28 cellular contexts compared by ENCODE assay signal in the genomic region with DNA sequence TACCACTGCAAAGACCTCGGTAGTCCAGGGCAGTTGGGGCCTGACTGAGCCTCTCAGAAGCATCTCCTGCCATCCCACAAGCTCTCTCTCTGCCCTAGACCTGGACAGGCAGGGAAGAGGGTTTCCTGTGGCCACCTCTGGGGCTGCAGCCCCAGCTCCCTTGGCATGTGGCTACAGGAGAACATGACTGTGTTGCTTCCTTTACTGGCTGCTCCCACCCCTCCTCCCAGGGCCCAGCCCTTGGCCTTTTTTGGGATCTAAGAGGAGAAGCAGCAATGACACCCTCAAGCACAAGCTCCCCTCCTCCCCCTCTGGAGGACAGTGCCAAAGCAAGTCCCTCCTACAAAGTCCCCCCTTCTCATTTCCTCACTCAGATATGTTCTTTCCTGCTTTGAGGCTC.
"Had no signal": no experiment of that assay in that cellular context is flagged by ENCODE, and none has a peak within 500 bp of the region (broad histone marks: within the 10 kb centered on the region; RNA-seq: fewer than 3 reads in every experiment).

No MANE protein-coding gene starts in this region.

- H3K9me3 Mint-ChIP-seq: dendritic cell treated with granulocyte-macrophage colony-stimulating factor and Interleukin-4, amounts not matched to agents 40 ng/mL and 50 ng/mL, for 4 days; endodermal cell; naive thymus-derived CD4-positive, alpha-beta T cell; nephron; stimulated activated naive B cell treated with anti-CD40 and anti-IgM and Interleukin-4, amounts not matched to agents 10 μg/mL and 1 μg/mL and 100 μg/mL, for 72 hours; stimulated activated naive CD8-positive, alpha-beta T cell treated with anti-CD3 and anti-CD28 coated beads, Interleukin-15, Interleukin-2, amounts not matched to agents 100 ng/mL and 50 ng/mL, for 24 hours had no signal

- H3K27me3 Mint-ChIP-seq: dendritic cell treated with granulocyte-macrophage colony-stimulating factor and Interleukin-4, amounts not matched to agents 40 ng/mL and 50 ng/mL, for 4 days; naive thymus-derived CD4-positive, alpha-beta T cell; stimulated activated naive B cell treated with anti-CD40 and anti-IgM and Interleukin-4, amounts not matched to agents 10 μg/mL and 1 μg/mL and 100 μg/mL, for 72 hours; stimulated activated naive CD8-positive, alpha-beta T cell treated with anti-CD3 and anti-CD28 coated beads, Interleukin-15, Interleukin-2, amounts not matched to agents 100 ng/mL and 50 ng/mL, for 24 hours had no signal

- DNase-seq: colonic mucosa; effector CD8-positive, alpha-beta T cell; endodermal cell; foreskin fibroblast; gastrocnemius medialis; head of caudate nucleus; left cardiac atrium; mammary epithelial cell; mesendoderm; midbrain; naive thymus-derived CD4-positive, alpha-beta T cell; nucleus accumbens; right cardiac atrium; stimulated activated CD4-positive, alpha-beta T cell treated with anti-CD3 and anti-CD28 coated beads, Interleukin-4, amount 100 ng/mL, for 4 hours; stimulated activated naive B cell treated with anti-CD40 and anti-IgM and Interleukin-4, amounts not matched to agents 10 μg/mL and 1 μg/mL and 100 μg/mL, for 72 hours; upper lobe of left lung; uterus had no signal

- H3K27ac ChIP-seq: colonic mucosa, epithelial cell of prostate, gastrocnemius medialis, left lung, psoas muscle, skin epidermis, spleen, thoracic aorta, tibial nerve, upper lobe of left lung, uterus had no signal

- H3K4me3 Mint-ChIP-seq: dendritic cell treated with granulocyte-macrophage colony-stimulating factor and Interleukin-4, amounts not matched to agents 40 ng/mL and 50 ng/mL, for 4 days; endodermal cell; naive thymus-derived CD4-positive, alpha-beta T cell; nephron; stimulated activated naive B cell treated with anti-CD40 and anti-IgM and Interleukin-4, amounts not matched to agents 10 μg/mL and 1 μg/mL and 100 μg/mL, for 72 hours; stimulated activated naive CD8-positive, alpha-beta T cell treated with anti-CD3 and anti-CD28 coated beads, Interleukin-15, Interleukin-2, amounts not matched to agents 100 ng/mL and 50 ng/mL, for 24 hours had no signal

- H3K27ac Mint-ChIP-seq: dendritic cell treated with granulocyte-macrophage colony-stimulating factor and Interleukin-4, amounts not matched to agents 40 ng/mL and 50 ng/mL, for 4 days; endodermal cell; naive thymus-derived CD4-positive, alpha-beta T cell; stimulated activated naive B cell treated with anti-CD40 and anti-IgM and Interleukin-4, amounts not matched to agents 10 μg/mL and 1 μg/mL and 100 μg/mL, for 72 hours; stimulated activated naive CD8-positive, alpha-beta T cell treated with anti-CD3 and anti-CD28 coated beads, Interleukin-15, Interleukin-2, amounts not matched to agents 100 ng/mL and 50 ng/mL, for 24 hours had no signal

- ATAC-seq: esophagus mucosa; gastrocnemius medialis; left cardiac atrium; left lung; naive thymus-derived CD4-positive, alpha-beta T cell; psoas muscle; right cardiac atrium; stimulated activated naive B cell treated with anti-CD40 and anti-IgM and Interleukin-4, amounts not matched to agents 10 μg/mL and 1 μg/mL and 100 μg/mL, for 72 hours had no signal
